Comparison of ENCODE assay signal across 1 cellular context in the genomic region with DNA sequence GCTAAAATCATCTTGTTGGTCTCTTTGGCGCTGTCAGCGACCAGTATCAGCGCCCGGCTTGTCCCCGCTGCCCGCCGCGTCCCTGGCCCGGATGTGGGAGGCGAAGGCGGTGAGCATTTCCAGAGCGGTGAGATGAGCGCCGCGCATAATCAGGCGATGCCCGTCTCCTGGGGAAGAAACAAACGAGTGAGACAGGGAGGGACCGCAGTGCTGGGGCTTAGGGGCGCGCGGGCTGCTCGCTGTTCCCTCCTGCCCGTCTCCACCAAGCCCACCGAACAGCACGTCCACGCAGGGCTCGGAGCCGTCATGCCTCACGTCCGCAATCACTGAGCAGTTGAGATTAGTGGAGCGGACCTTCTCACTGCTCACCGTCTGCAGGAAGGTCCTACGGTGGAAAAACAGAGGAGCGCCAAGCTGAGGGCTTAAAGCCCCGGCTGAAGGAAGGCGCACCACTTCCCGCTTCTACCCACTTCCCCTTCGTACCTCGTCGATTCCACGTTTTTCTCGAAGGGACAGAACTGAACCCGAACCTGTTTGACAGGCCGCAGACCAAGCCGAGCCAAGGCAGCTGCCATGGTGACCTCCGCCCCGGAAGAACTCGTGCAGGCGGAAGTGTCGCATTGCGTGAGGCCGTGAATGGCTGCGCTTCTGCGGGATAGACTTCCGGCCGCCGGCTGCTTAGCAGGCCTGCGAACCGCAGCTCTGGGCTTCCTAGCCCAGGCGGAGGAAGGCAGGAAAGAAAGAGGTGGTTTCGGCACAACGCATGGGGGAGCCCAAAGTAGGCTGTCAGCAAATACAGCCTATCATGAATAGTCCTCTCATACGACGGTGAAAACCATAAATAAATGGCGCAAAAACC.
A peak's percentile ranks its signal among the peaks of the same experiment; 100 is the strongest.
TF ChIP-seq lines count a peak whose summit lies in the region.

A gene (minus strand): TSS at position 595 of the 859 bp plus-strand sequence. CDS start 20 bp downstream, at position 575.

TF ChIP-seq in GM12878, 131 proteins besides CTCF, POLR2A, EP300 and RAD21 (continued from another document and continues in another):
- TF ChIP-seq, protein P1, sequence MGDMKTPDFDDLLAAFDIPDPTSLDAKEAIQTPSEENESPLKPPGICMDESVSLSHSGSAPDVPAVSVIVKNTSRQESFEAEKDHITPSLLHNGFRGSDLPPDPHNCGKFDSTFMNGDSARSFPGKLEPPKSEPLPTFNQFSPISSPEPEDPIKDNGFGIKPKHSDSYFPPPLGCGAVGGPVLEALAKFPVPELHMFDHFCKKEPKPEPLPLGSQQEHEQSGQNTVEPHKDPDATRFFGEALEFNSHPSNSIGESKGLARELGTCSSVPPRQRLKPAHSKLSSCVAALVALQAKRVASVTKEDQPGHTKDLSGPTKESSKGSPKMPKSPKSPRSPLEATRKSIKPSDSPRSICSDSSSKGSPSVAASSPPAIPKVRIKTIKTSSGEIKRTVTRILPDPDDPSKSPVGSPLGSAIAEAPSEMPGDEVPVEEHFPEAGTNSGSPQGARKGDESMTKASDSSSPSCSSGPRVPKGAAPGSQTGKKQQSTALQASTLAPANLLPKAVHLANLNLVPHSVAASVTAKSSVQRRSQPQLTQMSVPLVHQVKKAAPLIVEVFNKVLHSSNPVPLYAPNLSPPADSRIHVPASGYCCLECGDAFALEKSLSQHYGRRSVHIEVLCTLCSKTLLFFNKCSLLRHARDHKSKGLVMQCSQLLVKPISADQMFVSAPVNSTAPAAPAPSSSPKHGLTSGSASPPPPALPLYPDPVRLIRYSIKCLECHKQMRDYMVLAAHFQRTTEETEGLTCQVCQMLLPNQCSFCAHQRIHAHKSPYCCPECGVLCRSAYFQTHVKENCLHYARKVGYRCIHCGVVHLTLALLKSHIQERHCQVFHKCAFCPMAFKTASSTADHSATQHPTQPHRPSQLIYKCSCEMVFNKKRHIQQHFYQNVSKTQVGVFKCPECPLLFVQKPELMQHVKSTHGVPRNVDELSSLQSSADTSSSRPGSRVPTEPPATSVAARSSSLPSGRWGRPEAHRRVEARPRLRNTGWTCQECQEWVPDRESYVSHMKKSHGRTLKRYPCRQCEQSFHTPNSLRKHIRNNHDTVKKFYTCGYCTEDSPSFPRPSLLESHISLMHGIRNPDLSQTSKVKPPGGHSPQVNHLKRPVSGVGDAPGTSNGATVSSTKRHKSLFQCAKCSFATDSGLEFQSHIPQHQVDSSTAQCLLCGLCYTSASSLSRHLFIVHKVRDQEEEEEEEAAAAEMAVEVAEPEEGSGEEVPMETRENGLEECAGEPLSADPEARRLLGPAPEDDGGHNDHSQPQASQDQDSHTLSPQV (IDR thresholded peaks at IDR 0.05) = peak; percentile 71; the same call in 1 of the 2 replicates
- TF ChIP-seq SP1 (IDR thresholded peaks at IDR 0.05; ENCODE audit: low read depth, low read length) (peak; percentile 35), JUNB (IDR thresholded peaks at IDR 0.05) (no peak), TARDBP (IDR thresholded peaks at IDR 0.05; ENCODE audit: borderline replicate concordance) (peak; percentile 70), BMI1 (IDR thresholded peaks at IDR 0.05; ENCODE audit: borderline replicate concordance) (no peak), TCF12 (IDR thresholded peaks at IDR 0.05; ENCODE audit: low read depth, low read length) (peak; percentile 88), GABPA (IDR thresholded peaks at IDR 0.05; ENCODE audit: low read depth) (peak; percentile 99), SMC3 (IDR thresholded peaks at IDR 0.05; ENCODE audit: borderline replicate concordance, low read length) (no peak), CREM (IDR thresholded peaks at IDR 0.05; ENCODE audit: low read depth) (peak; percentile 91), NFIC (IDR thresholded peaks at IDR 0.05; ENCODE audit: low read depth, low read length) (0 out of 2 replicates have a peak, but pooled peaks have one; percentile 48), PAX5 (IDR thresholded peaks at IDR 0.05; ENCODE audit: borderline replicate concordance, low read depth, low read length) (peak; percentile 88), FOXM1 (IDR thresholded peaks at IDR 0.05; ENCODE audit: low read depth, low read length) (peak; percentile 35; the same call in 1 of the 2 replicates), POLR2AphosphoS5 (IDR thresholded peaks at IDR 0.05; ENCODE audit: low read length) (peak; percentile 96), RELA (IDR thresholded peaks at IDR 0.05; ENCODE audit: borderline replicate concordance, partially characterized antibody) (peak; percentile 50), TCF3 (IDR thresholded peaks at IDR 0.05; ENCODE audit: borderline replicate concordance, insufficient read depth, low read depth, low read length) (peak; percentile 82; the same call in 1 of the 2 replicates), TAF1 (IDR thresholded peaks at IDR 0.05; ENCODE audit: borderline replicate concordance, low read depth, low read length) (peak; percentile 88), ZZZ3 (IDR thresholded peaks at IDR 0.05; ENCODE audit: control insufficient read depth, insufficient read length, low read depth) (no peak), KAT2A (conservative IDR thresholded peaks at IDR 0.05; ENCODE audit: control insufficient read depth, low read depth, low read length) (no peak), EGR1 (IDR thresholded peaks at IDR 0.05; ENCODE audit: borderline replicate concordance in 1 of 2, low read depth in 2 of 2, low read length in 2 of 2) (peak; percentile 51 to 78; a peak in 1 of 3 replicates), JUND (IDR thresholded peaks at IDR 0.05; ENCODE audit: low read depth, low read length) (no peak), MYB (IDR thresholded peaks at IDR 0.05; ENCODE audit: borderline replicate concordance, low read depth, low read length) (no peak), RFX5 (IDR thresholded peaks at IDR 0.05; ENCODE audit: low read depth, low read length) (0 out of 2 replicates have a peak, but pooled peaks have one; percentile 24), HDAC2 (IDR thresholded peaks at IDR 0.05) (no peak), CREB1 (IDR thresholded peaks at IDR 0.05; ENCODE audit: low read depth) (peak; percentile 90), IKZF1 (conservative IDR thresholded peaks at IDR 0.05) (peak; percentile 89), NFXL1 (IDR thresholded peaks at IDR 0.05; ENCODE audit: borderline replicate concordance) (no peak), GATAD2B (conservative IDR thresholded peaks at IDR 0.05; ENCODE audit: low read depth) (no peak), NBN (IDR thresholded peaks at IDR 0.05) (peak; percentile 92), CHD1 (IDR thresholded peaks at IDR 0.05; ENCODE audit: low read depth, low read length) (0 out of 2 replicates have a peak, but pooled peaks have one; percentile 74)
- TF ChIP-seq, protein P2, sequence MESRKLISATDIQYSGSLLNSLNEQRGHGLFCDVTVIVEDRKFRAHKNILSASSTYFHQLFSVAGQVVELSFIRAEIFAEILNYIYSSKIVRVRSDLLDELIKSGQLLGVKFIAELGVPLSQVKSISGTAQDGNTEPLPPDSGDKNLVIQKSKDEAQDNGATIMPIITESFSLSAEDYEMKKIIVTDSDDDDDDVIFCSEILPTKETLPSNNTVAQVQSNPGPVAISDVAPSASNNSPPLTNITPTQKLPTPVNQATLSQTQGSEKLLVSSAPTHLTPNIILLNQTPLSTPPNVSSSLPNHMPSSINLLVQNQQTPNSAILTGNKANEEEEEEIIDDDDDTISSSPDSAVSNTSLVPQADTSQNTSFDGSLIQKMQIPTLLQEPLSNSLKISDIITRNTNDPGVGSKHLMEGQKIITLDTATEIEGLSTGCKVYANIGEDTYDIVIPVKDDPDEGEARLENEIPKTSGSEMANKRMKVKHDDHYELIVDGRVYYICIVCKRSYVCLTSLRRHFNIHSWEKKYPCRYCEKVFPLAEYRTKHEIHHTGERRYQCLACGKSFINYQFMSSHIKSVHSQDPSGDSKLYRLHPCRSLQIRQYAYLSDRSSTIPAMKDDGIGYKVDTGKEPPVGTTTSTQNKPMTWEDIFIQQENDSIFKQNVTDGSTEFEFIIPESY (IDR thresholded peaks at IDR 0.05) = no peak
- TF ChIP-seq, protein P3, sequence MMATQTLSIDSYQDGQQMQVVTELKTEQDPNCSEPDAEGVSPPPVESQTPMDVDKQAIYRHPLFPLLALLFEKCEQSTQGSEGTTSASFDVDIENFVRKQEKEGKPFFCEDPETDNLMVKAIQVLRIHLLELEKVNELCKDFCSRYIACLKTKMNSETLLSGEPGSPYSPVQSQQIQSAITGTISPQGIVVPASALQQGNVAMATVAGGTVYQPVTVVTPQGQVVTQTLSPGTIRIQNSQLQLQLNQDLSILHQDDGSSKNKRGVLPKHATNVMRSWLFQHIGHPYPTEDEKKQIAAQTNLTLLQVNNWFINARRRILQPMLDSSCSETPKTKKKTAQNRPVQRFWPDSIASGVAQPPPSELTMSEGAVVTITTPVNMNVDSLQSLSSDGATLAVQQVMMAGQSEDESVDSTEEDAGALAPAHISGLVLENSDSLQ (IDR thresholded peaks at IDR 0.05) = peak; percentile 78
- TF ChIP-seq, protein P4, sequence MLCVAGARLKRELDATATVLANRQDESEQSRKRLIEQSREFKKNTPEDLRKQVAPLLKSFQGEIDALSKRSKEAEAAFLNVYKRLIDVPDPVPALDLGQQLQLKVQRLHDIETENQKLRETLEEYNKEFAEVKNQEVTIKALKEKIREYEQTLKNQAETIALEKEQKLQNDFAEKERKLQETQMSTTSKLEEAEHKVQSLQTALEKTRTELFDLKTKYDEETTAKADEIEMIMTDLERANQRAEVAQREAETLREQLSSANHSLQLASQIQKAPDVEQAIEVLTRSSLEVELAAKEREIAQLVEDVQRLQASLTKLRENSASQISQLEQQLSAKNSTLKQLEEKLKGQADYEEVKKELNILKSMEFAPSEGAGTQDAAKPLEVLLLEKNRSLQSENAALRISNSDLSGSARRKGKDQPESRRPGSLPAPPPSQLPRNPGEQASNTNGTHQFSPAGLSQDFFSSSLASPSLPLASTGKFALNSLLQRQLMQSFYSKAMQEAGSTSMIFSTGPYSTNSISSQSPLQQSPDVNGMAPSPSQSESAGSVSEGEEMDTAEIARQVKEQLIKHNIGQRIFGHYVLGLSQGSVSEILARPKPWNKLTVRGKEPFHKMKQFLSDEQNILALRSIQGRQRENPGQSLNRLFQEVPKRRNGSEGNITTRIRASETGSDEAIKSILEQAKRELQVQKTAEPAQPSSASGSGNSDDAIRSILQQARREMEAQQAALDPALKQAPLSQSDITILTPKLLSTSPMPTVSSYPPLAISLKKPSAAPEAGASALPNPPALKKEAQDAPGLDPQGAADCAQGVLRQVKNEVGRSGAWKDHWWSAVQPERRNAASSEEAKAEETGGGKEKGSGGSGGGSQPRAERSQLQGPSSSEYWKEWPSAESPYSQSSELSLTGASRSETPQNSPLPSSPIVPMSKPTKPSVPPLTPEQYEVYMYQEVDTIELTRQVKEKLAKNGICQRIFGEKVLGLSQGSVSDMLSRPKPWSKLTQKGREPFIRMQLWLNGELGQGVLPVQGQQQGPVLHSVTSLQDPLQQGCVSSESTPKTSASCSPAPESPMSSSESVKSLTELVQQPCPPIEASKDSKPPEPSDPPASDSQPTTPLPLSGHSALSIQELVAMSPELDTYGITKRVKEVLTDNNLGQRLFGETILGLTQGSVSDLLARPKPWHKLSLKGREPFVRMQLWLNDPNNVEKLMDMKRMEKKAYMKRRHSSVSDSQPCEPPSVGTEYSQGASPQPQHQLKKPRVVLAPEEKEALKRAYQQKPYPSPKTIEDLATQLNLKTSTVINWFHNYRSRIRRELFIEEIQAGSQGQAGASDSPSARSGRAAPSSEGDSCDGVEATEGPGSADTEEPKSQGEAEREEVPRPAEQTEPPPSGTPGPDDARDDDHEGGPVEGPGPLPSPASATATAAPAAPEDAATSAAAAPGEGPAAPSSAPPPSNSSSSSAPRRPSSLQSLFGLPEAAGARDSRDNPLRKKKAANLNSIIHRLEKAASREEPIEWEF (IDR thresholded peaks at IDR 0.05; ENCODE audit: insufficient replicate concordance, low read depth, low read length) = no peak
- TF ChIP-seq, protein P5, sequence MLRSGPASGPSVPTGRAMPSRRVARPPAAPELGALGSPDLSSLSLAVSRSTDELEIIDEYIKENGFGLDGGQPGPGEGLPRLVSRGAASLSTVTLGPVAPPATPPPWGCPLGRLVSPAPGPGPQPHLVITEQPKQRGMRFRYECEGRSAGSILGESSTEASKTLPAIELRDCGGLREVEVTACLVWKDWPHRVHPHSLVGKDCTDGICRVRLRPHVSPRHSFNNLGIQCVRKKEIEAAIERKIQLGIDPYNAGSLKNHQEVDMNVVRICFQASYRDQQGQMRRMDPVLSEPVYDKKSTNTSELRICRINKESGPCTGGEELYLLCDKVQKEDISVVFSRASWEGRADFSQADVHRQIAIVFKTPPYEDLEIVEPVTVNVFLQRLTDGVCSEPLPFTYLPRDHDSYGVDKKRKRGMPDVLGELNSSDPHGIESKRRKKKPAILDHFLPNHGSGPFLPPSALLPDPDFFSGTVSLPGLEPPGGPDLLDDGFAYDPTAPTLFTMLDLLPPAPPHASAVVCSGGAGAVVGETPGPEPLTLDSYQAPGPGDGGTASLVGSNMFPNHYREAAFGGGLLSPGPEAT (IDR thresholded peaks at IDR 0.05; ENCODE audit: low read depth) = peak; percentile 98
- TF ChIP-seq, protein P6, sequence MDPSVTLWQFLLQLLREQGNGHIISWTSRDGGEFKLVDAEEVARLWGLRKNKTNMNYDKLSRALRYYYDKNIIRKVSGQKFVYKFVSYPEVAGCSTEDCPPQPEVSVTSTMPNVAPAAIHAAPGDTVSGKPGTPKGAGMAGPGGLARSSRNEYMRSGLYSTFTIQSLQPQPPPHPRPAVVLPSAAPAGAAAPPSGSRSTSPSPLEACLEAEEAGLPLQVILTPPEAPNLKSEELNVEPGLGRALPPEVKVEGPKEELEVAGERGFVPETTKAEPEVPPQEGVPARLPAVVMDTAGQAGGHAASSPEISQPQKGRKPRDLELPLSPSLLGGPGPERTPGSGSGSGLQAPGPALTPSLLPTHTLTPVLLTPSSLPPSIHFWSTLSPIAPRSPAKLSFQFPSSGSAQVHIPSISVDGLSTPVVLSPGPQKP (IDR thresholded peaks at IDR 0.05; ENCODE audit: low read depth, low read length) = peak; percentile 95
- TF ChIP-seq, protein P7, sequence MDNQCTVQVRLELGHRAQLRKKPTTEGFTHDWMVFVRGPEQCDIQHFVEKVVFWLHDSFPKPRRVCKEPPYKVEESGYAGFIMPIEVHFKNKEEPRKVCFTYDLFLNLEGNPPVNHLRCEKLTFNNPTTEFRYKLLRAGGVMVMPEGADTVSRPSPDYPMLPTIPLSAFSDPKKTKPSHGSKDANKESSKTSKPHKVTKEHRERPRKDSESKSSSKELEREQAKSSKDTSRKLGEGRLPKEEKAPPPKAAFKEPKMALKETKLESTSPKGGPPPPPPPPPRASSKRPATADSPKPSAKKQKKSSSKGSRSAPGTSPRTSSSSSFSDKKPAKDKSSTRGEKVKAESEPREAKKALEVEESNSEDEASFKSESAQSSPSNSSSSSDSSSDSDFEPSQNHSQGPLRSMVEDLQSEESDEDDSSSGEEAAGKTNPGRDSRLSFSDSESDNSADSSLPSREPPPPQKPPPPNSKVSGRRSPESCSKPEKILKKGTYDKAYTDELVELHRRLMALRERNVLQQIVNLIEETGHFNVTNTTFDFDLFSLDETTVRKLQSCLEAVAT (IDR thresholded peaks at IDR 0.05) = peak; percentile 73
- TF ChIP-seq, protein P8, sequence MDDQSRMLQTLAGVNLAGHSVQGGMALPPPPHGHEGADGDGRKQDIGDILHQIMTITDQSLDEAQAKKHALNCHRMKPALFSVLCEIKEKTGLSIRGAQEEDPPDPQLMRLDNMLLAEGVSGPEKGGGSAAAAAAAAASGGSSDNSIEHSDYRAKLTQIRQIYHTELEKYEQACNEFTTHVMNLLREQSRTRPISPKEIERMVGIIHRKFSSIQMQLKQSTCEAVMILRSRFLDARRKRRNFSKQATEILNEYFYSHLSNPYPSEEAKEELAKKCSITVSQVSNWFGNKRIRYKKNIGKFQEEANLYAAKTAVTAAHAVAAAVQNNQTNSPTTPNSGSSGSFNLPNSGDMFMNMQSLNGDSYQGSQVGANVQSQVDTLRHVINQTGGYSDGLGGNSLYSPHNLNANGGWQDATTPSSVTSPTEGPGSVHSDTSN (IDR thresholded peaks at IDR 0.05; ENCODE audit: insufficient replicate concordance, low read depth, low read length) = peak; percentile 54
